11 cellular contexts compared by ENCODE assay signal in the genomic region with DNA sequence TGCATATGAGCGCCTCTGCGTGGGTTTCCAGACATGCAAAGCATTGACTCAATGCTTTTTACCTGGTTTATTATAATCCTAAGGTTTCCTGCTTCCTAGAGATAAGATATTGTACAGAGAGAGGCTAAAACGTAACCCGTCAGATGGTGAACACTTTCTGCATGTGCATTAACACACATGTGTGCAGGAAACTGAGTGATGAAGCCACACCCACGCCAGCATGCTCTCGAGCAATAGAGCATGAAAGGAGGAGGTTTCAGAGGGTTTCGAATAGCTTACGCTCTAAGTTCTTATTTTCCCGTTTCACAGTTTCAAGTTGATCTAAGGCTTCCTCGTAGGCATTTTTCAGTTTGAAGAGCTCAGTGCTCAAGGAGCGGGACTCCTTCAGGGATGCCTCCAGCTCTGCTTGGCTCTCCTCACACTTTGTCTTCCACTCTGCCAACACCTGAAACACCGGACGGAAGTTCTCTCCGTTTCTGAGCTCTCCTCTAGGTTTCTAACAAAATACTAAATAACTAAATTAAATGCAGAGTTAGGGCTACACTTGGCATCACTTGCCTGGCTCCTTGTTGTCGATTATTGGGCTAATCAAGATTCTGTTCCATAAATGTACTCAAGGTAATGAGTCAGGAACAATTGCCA. TPM values are rescaled to one million over a fixed set of nuclear protein-coding genes. Genes with fewer than 3 reads are reported as not detected.
DNase-seq lines count a peak whose midpoint lies in the region; ATAC-seq, FAIRE-seq and TF ChIP-seq lines count a peak whose summit lies in the region.
"Had no signal": no experiment of that assay in that cellular context is flagged by ENCODE, and none has a peak within 500 bp of the region (broad histone marks: within the 10 kb centered on the region; RNA-seq: fewer than 3 reads in every experiment).

No MANE protein-coding gene starts in this region.

- intact Hi-C loops in cardiac septum (cut with DNase I) = no loop called here
- intact Hi-C loops in left colon (cut with DNase I, micrococcal nuclease) = no loop called here

- H3K4me1 Mint-ChIP-seq in stimulated activated naive B cell treated with anti-CD40 and anti-IgM and Interleukin-4, amounts not matched to agents 10 μg/mL and 1 μg/mL and 100 μg/mL, for 72 hours = peaks cover 19 to 26% of the 10 kb centered on the region in 2 donors

- peaks cover 50 to 63% of the 10 kb centered on the region in 2 donors for H3K36me3 Mint-ChIP-seq in stimulated activated naive B cell treated with anti-CD40 and anti-IgM and Interleukin-4, amounts not matched to agents 10 μg/mL and 1 μg/mL and 100 μg/mL, for 72 hours

- H3K4me3 Mint-ChIP-seq in stimulated activated naive B cell treated with anti-CD40 and anti-IgM and Interleukin-4, amounts not matched to agents 10 μg/mL and 1 μg/mL and 100 μg/mL, for 72 hours = peak overlapping the region in 1 of 2 donors; percentile 17

- FAIRE-seq in D721Med (lab: Jason Lieb, UNC) = no peak
- FAIRE-seq: pancreas had no signal

- no peak for TF ChIP-seq CTCF in D721Med (IDR thresholded peaks at IDR 0.05; ENCODE audit: insufficient read depth, missing control alignments)

- peaks cover 0 to 1% of the 10 kb centered on the region in 2 donors for H3K9me3 Mint-ChIP-seq in stimulated activated naive B cell treated with anti-CD40 and anti-IgM and Interleukin-4, amounts not matched to agents 10 μg/mL and 1 μg/mL and 100 μg/mL, for 72 hours

- H3K27me3 Mint-ChIP-seq in stimulated activated naive B cell treated with anti-CD40 and anti-IgM and Interleukin-4, amounts not matched to agents 10 μg/mL and 1 μg/mL and 100 μg/mL, for 72 hours = no peaks in the 10 kb centered on the region

- ATAC-seq in GM21737 (IDR thresholded peaks at IDR 0.05; ENCODE audit: unreplicated experiment) (peak; percentile 95), HG03280 (IDR thresholded peaks at IDR 0.05; ENCODE audit: unreplicated experiment) (peak; percentile 87), left colon (no peak)
- ATAC-seq in stimulated activated naive B cell treated with anti-CD40 and anti-IgM and Interleukin-4, amounts not matched to agents 10 μg/mL and 1 μg/mL and 100 μg/mL, for 72 hours (replicated peaks) = peak; percentile 99
- ATAC-seq: left ventricle myocardium superior, pancreas had no signal

- no peak overlapping the region for H3K27ac Mint-ChIP-seq in stimulated activated naive B cell treated with anti-CD40 and anti-IgM and Interleukin-4, amounts not matched to agents 10 μg/mL and 1 μg/mL and 100 μg/mL, for 72 hours

- peak; percentile 15 for DNase-seq in stimulated activated CD4-positive, alpha-beta T cell treated with anti-CD3 and anti-CD28 coated beads, Interleukin-15, amount 100 ng/mL, for 24 hours
- DNase-seq in stimulated activated CD4-positive, alpha-beta T cell treated with anti-CD3 and anti-CD28 coated beads, Interleukin-4, amount 100 ng/mL, for 1 hour = no peak
- DNase-seq in stimulated activated naive B cell treated with anti-CD40 and anti-IgM and Interleukin-4, amounts not matched to agents 10 μg/mL and 1 μg/mL and 100 μg/mL, for 72 hours = peak; percentile 44
- no peak for DNase-seq in cardiac septum (ENCODE audit: low spot score)
- DNase-seq in left colon = no peak
- DNase-seq in D721Med (ENCODE audit: insufficient read length, low spot score) = no peak
- DNase-seq: left ventricle myocardium superior, pancreas, uterus had no signal

RNA-seq across cellular contexts. Expression of a gene that starts 23.2 kb away (rescaled TPM):
- total RNA-seq in cardiac septum (1.5 TPM), left colon (1 to 10 TPM; 1.0 to 1.6 TPM)

Comparison
In these comparisons a context has a peak if more than half of its experiments do, and no peak if none do; other contexts are left out.
1. DNase-seq: peak in stimulated activated CD4-positive, alpha-beta T cell treated with anti-CD3 and anti-CD28 coated beads, Interleukin-15, amount 100 ng/mL, for 24 hours (single experiment) and stimulated activated naive B cell treated with anti-CD40 and anti-IgM and Interleukin-4, amounts not matched to agents 10 μg/mL and 1 μg/mL and 100 μg/mL, for 72 hours (single experiment); none in stimulated activated CD4-positive, alpha-beta T cell treated with anti-CD3 and anti-CD28 coated beads, Interleukin-4, amount 100 ng/mL, for 1 hour (single experiment), cardiac septum (single experiment), left colon (0 of 2) and D721Med (single experiment).